Comparison of ENCODE assay signal across 9 cellular contexts in the genomic region with DNA sequence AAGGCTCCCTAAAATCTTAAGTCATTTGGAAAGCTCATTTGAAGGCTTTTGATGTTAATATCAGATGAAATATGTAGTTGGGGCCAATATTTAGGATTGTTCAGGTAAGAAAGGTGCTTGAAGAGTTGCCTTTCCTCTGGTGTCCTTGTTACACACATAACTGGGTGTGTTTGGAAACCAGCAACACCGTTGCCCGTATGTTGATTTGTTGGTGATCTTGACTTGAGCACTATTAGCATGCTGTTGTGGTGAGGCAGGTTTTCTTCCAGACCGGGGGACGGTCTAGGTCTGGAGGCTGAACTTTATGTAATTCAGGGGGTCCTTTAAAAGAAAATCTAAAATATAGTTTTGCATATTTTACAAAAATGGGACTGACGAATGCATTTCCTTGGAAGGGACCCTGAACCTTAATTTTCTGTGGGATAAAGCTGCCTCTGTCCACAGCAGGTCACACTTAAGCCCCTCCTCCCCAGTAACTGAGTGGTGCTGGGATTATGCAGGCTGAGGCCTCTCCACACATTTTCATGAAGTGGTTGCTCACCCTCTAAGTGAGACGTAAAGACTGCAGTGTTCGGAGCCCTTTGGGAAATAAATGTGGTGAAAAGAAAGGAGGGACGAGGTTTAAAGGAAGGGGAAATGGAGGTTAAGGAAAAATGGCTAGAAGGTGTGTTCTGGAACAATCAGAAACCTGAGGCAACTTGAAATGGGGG. TPM values are rescaled to one million over a fixed set of nuclear protein-coding genes. Genes with fewer than 3 reads are reported as not detected.
DNase-seq lines count a peak whose midpoint lies in the region; ATAC-seq, FAIRE-seq and TF ChIP-seq lines count a peak whose summit lies in the region.
"Had no signal": no experiment of that assay in that cellular context is flagged by ENCODE, and none has a peak within 500 bp of the region (broad histone marks: within the 10 kb centered on the region; RNA-seq: fewer than 3 reads in every experiment).

No MANE protein-coding gene starts in this region.

- dilution Hi-C loops in keratinocyte (cut with MboI; ENCODE audit: extremely low pct_ligation_motif_present, low sequenced_read_pairs) = no loop called here

- peak overlapping the region; percentile 95 for H3K9ac ChIP-seq in keratinocyte (ENCODE audit: control insufficient read depth, extremely low read depth, insufficient read depth, low read length)

- H3K4me2 ChIP-seq in keratinocyte (ENCODE audit: control insufficient read depth, extremely low read depth, insufficient read depth, low read depth, low read length) = peak overlapping the region; percentile 99

- H3K4me1 ChIP-seq in ascending aorta (peaks cover 8 to 15% of the 10 kb centered on the region in 2 donors), keratinocyte (ENCODE audit: control insufficient read depth, extremely low read depth, insufficient read depth, low read length) (peaks cover 32% of the 10 kb centered on the region), thyroid gland (peaks cover 9 to 29% of the 10 kb centered on the region in 2 donors)

- 47 to 51% methylated on average over 8 of the region's 8 CpGs for WGBS in thyroid gland, 2 donors

- H3K79me2 ChIP-seq in keratinocyte (ENCODE audit: control insufficient read depth, insufficient read depth, low read length) = peaks cover 67% of the 10 kb centered on the region

- H3K9me1 ChIP-seq in keratinocyte (ENCODE audit: control insufficient read depth, extremely low read depth, insufficient read depth, low read length) = no peaks in the 10 kb centered on the region

- no peak for ATAC-seq in HG03039 (IDR thresholded peaks at IDR 0.05; ENCODE audit: unreplicated experiment)
- no peak for ATAC-seq in HG02763 (IDR thresholded peaks at IDR 0.05; ENCODE audit: unreplicated experiment)

- intact Hi-C loops in ascending aorta (cut with DNase I) = loop anchor here (10.0 kb wide), 1 partner anchor 281 kb away; a partner anchor contains a TSS
- intact Hi-C loops in thyroid gland (cut with DNase I) = loop anchor here (10.0 kb wide), 1 partner anchor 281 kb away; a partner anchor contains a TSS

- DNase-seq in NCI-H2107 treated with DMSO at 0.1 percent for 48 hours (lab: John Stamatoyannopoulos, UW; ENCODE audit: unreplicated experiment) (peak; percentile 3), NCI-H2107 (lab: John Stamatoyannopoulos, UW) (no peak), ascending aorta (ENCODE audit: low spot score in 2 of 2) (no peak), keratinocyte (ENCODE audit: low read depth, low spot score) (no peak), thyroid gland (no peak), activated T-cell treated with anti-CD3 and anti-CD28 coated beads for 4 hours (no peak)
- DNase-seq: foreskin melanocyte had no signal

- H3K36me3 ChIP-seq in ascending aorta (peaks cover 0 to 4% of the 10 kb centered on the region in 2 donors), keratinocyte (ENCODE audit: control insufficient read depth in 2 of 2, extremely low read depth in 1 of 2, insufficient read depth in 2 of 2, low read length in 2 of 2) (peaks cover 16 to 36% of the 10 kb centered on the region in 2 experiments), thyroid gland (peaks cover 0 to 6% of the 10 kb centered on the region in 2 donors)

- H3K27me3 ChIP-seq in ascending aorta = no peaks in the 10 kb centered on the region
- H3K27me3 ChIP-seq in keratinocyte (ENCODE audit: control insufficient read depth, extremely low read depth, insufficient read depth, low read length) = no peaks in the 10 kb centered on the region
- H3K27me3 ChIP-seq in thyroid gland = no peaks in the 10 kb centered on the region

- no peaks in the 10 kb centered on the region for H3K9me3 ChIP-seq in ascending aorta
- H3K9me3 ChIP-seq in keratinocyte (ENCODE audit: control insufficient read depth, low read depth, low read length) = no peaks in the 10 kb centered on the region
- no peaks in the 10 kb centered on the region for H3K9me3 ChIP-seq in thyroid gland

- FAIRE-seq in keratinocyte (lab: Jason Lieb, UNC) = peak; percentile 17

- peak overlapping the region; percentile 83 to 98 for H3K4me3 ChIP-seq in ascending aorta
- H3K4me3 ChIP-seq in keratinocyte (ENCODE audit: control insufficient read depth in 2 of 3, extremely low read depth in 1 of 3, insufficient read depth in 2 of 3, low read depth in 1 of 3, low read length in 3 of 3) = peak overlapping the region; percentile 94 to 98 (median 94)
- peak overlapping the region in 1 of 3 donors; percentile 85 for H3K4me3 ChIP-seq in thyroid gland (replicated peaks in 1 of 3)

- TF ChIP-seq CTCF in ascending aorta (IDR thresholded peaks at IDR 0.05) (no peak), keratinocyte (optimal IDR thresholded peaks at IDR 0.05 in 1 of 3, IDR thresholded peaks at IDR 0.05 in 1 of 3, conservative IDR thresholded peaks at IDR 0.05 in 1 of 3; ENCODE audit: extremely low read depth in 1 of 3, insufficient read depth in 2 of 3, low read length in 3 of 3) (no peak), thyroid gland (IDR thresholded peaks at IDR 0.05) (no peak)

- H3K27ac ChIP-seq in ascending aorta = peak overlapping the region; percentile 95 to 99
- peak overlapping the region; percentile 91 for H3K27ac ChIP-seq in keratinocyte (ENCODE audit: control insufficient read depth, insufficient read depth, low read length)
- H3K27ac ChIP-seq in thyroid gland = peak overlapping the region; percentile 29 to 96 (median 92)

- no peak overlapping the region for H2AFZ ChIP-seq in keratinocyte (ENCODE audit: control insufficient read depth, low read length)

- peaks cover 16% of the 10 kb centered on the region for H4K20me1 ChIP-seq in keratinocyte (ENCODE audit: control insufficient read depth, extremely low read depth, insufficient read depth, low read length)

- TF ChIP-seq POLR2A in thyroid gland (IDR thresholded peaks at IDR 0.05) = no peak

RNA-seq across cellular contexts. Expression of a gene that starts 1.8 kb away (rescaled TPM):
- total RNA-seq in ascending aorta (139 TPM), thyroid gland (100 to 1,000 TPM in 2 of 4 donors, 10 to 100 TPM in 2; 93.0 to 111 (median 103) TPM)
- polyA plus RNA-seq in keratinocyte = 63.7 to 194 TPM (median 108 TPM) in 3 replicates
- polyA plus RNA-seq in keratinocyte (2011; ENCODE audit: low read depth) = 30.9 TPM
- polyA plus RNA-seq in keratinocyte (2011; cell fraction: cytosol; rRNA removed) = 138 and 189 TPM in 2 replicates
- 70.1 and 75.6 TPM in 2 replicates for polyA plus RNA-seq in keratinocyte (2011; cell fraction: nucleus; rRNA removed)
- 90.5 and 148 TPM in 2 replicates for polyA plus RNA-seq in keratinocyte (2012; ENCODE audit: low replicate concordance)
- 48.3 to 130 TPM (median 66.6 TPM) in 3 replicates for polyA minus RNA-seq in keratinocyte
- polyA minus RNA-seq in keratinocyte (2011; cell fraction: cytosol; rRNA and poly(A)+ RNA removed) = 80.0 TPM
- polyA minus RNA-seq in keratinocyte (2011; cell fraction: nucleus; rRNA and poly(A)+ RNA removed) = 13.3 and 30.2 TPM in 2 replicates
